8 cellular contexts compared by ENCODE assay signal in the genomic region with DNA sequence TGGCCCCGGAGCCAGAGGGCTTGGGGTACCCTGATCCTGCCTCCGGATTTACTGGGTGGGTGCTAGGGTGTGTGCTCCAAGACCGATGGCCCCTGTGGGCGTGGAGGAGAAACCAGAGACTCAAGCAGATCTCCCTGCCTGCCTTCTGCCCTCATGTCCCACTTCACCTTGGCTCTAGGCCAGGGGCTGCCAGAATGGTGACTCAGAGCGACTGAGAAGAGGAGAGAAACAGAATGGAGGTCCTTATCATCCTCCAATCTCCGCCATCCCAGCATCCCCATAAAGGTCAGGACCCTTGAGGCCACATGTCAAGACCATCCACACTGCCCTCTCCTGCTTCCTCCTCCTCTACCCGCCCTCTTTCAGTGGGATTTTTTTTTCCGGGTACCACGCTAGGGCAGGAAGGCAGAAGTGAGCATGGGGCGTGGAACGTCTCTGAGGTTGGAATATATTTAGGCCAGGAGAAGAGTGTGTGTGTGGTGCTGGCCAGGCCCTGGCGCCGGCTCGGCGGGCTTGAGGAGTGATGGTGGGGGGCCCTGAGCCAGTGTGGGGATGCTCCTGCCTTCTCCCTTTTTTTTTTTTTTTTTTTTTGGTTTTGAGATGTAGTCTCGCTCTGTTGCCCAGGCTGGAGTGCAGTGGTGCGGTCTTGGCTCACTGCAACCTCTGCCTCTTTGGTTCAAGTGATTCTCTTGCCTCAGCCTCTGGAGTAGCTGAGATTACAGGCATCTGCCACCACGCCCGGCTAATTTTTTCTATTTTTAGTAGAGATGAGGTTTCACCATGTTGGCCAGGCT. TPM values are rescaled to one million over a fixed set of nuclear protein-coding genes. Genes with fewer than 3 reads are reported as not detected.
DNase-seq lines count a peak whose midpoint lies in the region; ATAC-seq and TF ChIP-seq lines count a peak whose summit lies in the region.

No MANE protein-coding gene starts in this region.

- peak overlapping the region; percentile 51 for H3K4me3 ChIP-seq in CD8-positive, alpha-beta T cell (ENCODE audit: low read depth, low read length)
- H3K4me3 ChIP-seq in Loucy (ENCODE audit: low read length, poor library complexity, severe bottlenecking) (peak overlapping the region; percentile 48), lower lobe of right lung (no peak overlapping the region)

- H3K27me3 ChIP-seq in CD8-positive, alpha-beta T cell (ENCODE audit: insufficient read depth, low read length) = no peaks in the 10 kb centered on the region
- H3K27me3 ChIP-seq in Loucy (ENCODE audit: insufficient read depth, low read length, poor library complexity, severe bottlenecking) (no peaks in the 10 kb centered on the region), lower lobe of right lung (ENCODE audit: low read depth) (no peaks in the 10 kb centered on the region)

- peaks cover 64% of the 10 kb centered on the region for H3K4me1 ChIP-seq in CD8-positive, alpha-beta T cell (ENCODE audit: insufficient read depth, low read length)
- H3K4me1 ChIP-seq in Loucy (ENCODE audit: insufficient read depth, low read length, poor library complexity, severe bottlenecking) (peaks cover 33% of the 10 kb centered on the region), lower lobe of right lung (peaks cover 33% of the 10 kb centered on the region)

- H3K36me3 Mint-ChIP-seq in CD8-positive, alpha-beta T cell = no peaks in the 10 kb centered on the region

- peak overlapping the region; percentile 55 for H2AFZ ChIP-seq in Loucy (ENCODE audit: low read length)

- DNase-seq in CD8-positive, alpha-beta T cell = peak; percentile 47 to 90 (median 87)
- DNase-seq in activated CD4-positive, CD25-positive, alpha-beta regulatory T cell treated with anti-CD3 and anti-CD28 coated beads, Interleukin-2, amount 50 U/mL, for 72 hours = peak; percentile 63
- peak; percentile 67 for DNase-seq in central memory CD4-positive, alpha-beta T cell
- DNase-seq in lower lobe of right lung (peak; percentile 87), SKM-1 (lab: John Stamatoyannopoulos, UW; ENCODE audit: unreplicated experiment) (no peak), GF-D8 (lab: John Stamatoyannopoulos, UW) (no peak)
- DNase-seq in stimulated activated CD8-positive, alpha-beta memory T cell treated with anti-CD3 and anti-CD28 coated beads, Interleukin-15, amount 100 ng/mL, for 4 hours (ENCODE audit: low read depth in 2 of 2) = peak; percentile 66 to 73

- peak overlapping the region; percentile 59 for H3K4me2 ChIP-seq in Loucy (ENCODE audit: low read depth, low read length, poor library complexity, severe bottlenecking)

- H4K20me1 ChIP-seq in Loucy (ENCODE audit: insufficient read depth, low read length, poor library complexity, severe bottlenecking) = no peaks in the 10 kb centered on the region

- H3K27ac Mint-ChIP-seq in CD8-positive, alpha-beta T cell = peak overlapping the region; percentile 98

- ATAC-seq in CD8-positive, alpha-beta T cell = peak; percentile 15
- peak; percentile 31 to 61 for ATAC-seq in lower lobe of right lung

- peak overlapping the region; percentile 85 for H3K4me3 Mint-ChIP-seq in CD8-positive, alpha-beta T cell

- no peak for TF ChIP-seq CTCF in CD8-positive, alpha-beta T cell (IDR thresholded peaks at IDR 0.05)
- TF ChIP-seq CTCF in Loucy (conservative IDR thresholded peaks at IDR 0.05; ENCODE audit: low read length) (no peak), lower lobe of right lung (IDR thresholded peaks at IDR 0.05) (no peak)

- no peaks in the 10 kb centered on the region for H3K9me2 ChIP-seq in Loucy (replicated peaks; ENCODE audit: low read depth, low read length)

- no peaks in the 10 kb centered on the region for H3K9me3 ChIP-seq in CD8-positive, alpha-beta T cell (ENCODE audit: low read length)
- no peaks in the 10 kb centered on the region for H3K9me3 ChIP-seq in Loucy (ENCODE audit: insufficient read depth, low read depth, low read length)
- H3K9me3 ChIP-seq in lower lobe of right lung = no peaks in the 10 kb centered on the region

- intact Hi-C loops in CD8-positive, alpha-beta T cell (cut with DNase I, micrococcal nuclease) = loop anchor here in 1 of 2 experiments (1.0 kb wide), 1 partner anchor 9 kb away; no protein-coding TSS in a partner anchor
- intact Hi-C loops in lower lobe of right lung (cut with DNase I) = no loop called here

- no peaks in the 10 kb centered on the region for H3K27me3 Mint-ChIP-seq in CD8-positive, alpha-beta T cell (ENCODE audit: low read depth)

- CTCF ChIA-PET in CD8-positive, alpha-beta T cell (lab: Charles Lee) = interaction anchor here (6.8 to 11.9 kb wide), 2 partner anchors 19 to 22 kb away, joined by 38 to 118 read pairs; no protein-coding TSS in a partner anchor

- POLR2A ChIA-PET in CD8-positive, alpha-beta T cell (lab: Charles Lee) = interaction anchor here (1.6 to 2.5 kb wide), 2 partner anchors 20 to 23 kb away, joined by 5 to 14 read pairs; partner anchors contain the start of genes IER2 and STX10

- H3K36me3 ChIP-seq in CD8-positive, alpha-beta T cell (ENCODE audit: insufficient read depth, low read length) = no peaks in the 10 kb centered on the region
- H3K36me3 ChIP-seq in Loucy (ENCODE audit: insufficient read depth, low read length) = no peaks in the 10 kb centered on the region
- H3K36me3 ChIP-seq in lower lobe of right lung = no peaks in the 10 kb centered on the region

- H3F3A ChIP-seq in Loucy (ENCODE audit: low read depth) = no peaks in the 10 kb centered on the region

- peaks cover 54% of the 10 kb centered on the region for H3K4me1 Mint-ChIP-seq in CD8-positive, alpha-beta T cell (ENCODE audit: low read depth)

- H3K9me3 Mint-ChIP-seq in CD8-positive, alpha-beta T cell = no peaks in the 10 kb centered on the region

- H3K27ac ChIP-seq in CD8-positive, alpha-beta T cell (ENCODE audit: low read depth, low read length) = peak overlapping the region; percentile 50
- peak overlapping the region; percentile 61 for H3K27ac ChIP-seq in lower lobe of right lung

- peaks cover 10% of the 10 kb centered on the region; the same call in 1 of the 2 replicates for H3K79me2 ChIP-seq in Loucy (ENCODE audit: insufficient read depth, low read length)

- H3K9ac ChIP-seq in Loucy (ENCODE audit: low read depth, low read length, poor library complexity, severe bottlenecking) = peak overlapping the region; percentile 52

RNA-seq across cellular contexts. Expression of gene IER2, which starts 22.3 kb away (rescaled TPM):
- total RNA-seq in CD8-positive, alpha-beta T cell = 100 to 1,000 TPM; 223 to 229 TPM
- 80.2 TPM for total RNA-seq in lower lobe of right lung

RNA-seq across cellular contexts. Expression of gene STX10, which starts 22.4 kb away (rescaled TPM):
- 10 to 100 TPM; 35.7 to 37.5 TPM for total RNA-seq in CD8-positive, alpha-beta T cell
- 82.7 TPM for total RNA-seq in lower lobe of right lung

RNA-seq across cellular contexts. Expression of gene NACC1, which starts 54.5 kb away (rescaled TPM):
- 10 to 100 TPM; 16.8 to 20.8 TPM for total RNA-seq in CD8-positive, alpha-beta T cell
- total RNA-seq in lower lobe of right lung = 35.2 TPM

RNA-seq across cellular contexts. Expression of gene TRMT1, which starts 56.0 kb away (rescaled TPM):
- total RNA-seq in CD8-positive, alpha-beta T cell = 10 to 100 TPM; 76.4 to 77.2 TPM
- total RNA-seq in lower lobe of right lung = 29.3 TPM

Comparison
In these comparisons a context has a peak if more than half of its experiments do, and no peak if none do; other contexts are left out.
1. DNase-seq: peak in CD8-positive, alpha-beta T cell (7 of 7), activated CD4-positive, CD25-positive, alpha-beta regulatory T cell treated with anti-CD3 and anti-CD28 coated beads, Interleukin-2, amount 50 U/mL, for 72 hours (single experiment), central memory CD4-positive, alpha-beta T cell (single experiment), lower lobe of right lung (single experiment) and stimulated activated CD8-positive, alpha-beta memory T cell treated with anti-CD3 and anti-CD28 coated beads, Interleukin-15, amount 100 ng/mL, for 4 hours (2 of 2); none in SKM-1 (single experiment) and GF-D8 (single experiment).